8 cellular contexts compared by ENCODE assay signal in genomic region chr19:2610637-2611482, GRCh38.
DNase-seq lines count a peak whose midpoint lies in the region; ATAC-seq and TF ChIP-seq lines count a peak whose summit lies in the region.

No MANE protein-coding gene starts in this region.

- peak; percentile 40 for ATAC-seq in GM21825 (IDR thresholded peaks at IDR 0.05; ENCODE audit: unreplicated experiment)
- ATAC-seq in HG02885 (IDR thresholded peaks at IDR 0.05; ENCODE audit: poor library complexity, unreplicated experiment) = no peak

- TF ChIP-seq POLR2A in breast epithelium (IDR thresholded peaks at IDR 0.05) = no peak

- H3K4me3 ChIP-seq in WERI-Rb-1 (ENCODE audit: low read depth, low read length) = peak overlapping the region; percentile 28
- peak overlapping the region; percentile 28 to 71 (median 48) for H3K4me3 ChIP-seq in breast epithelium

- peaks cover 0 to 3% of the 10 kb centered on the region in 2 donors for H3K4me1 ChIP-seq in breast epithelium

- H3K36me3 ChIP-seq in WERI-Rb-1 = no peaks in the 10 kb centered on the region
- H3K36me3 ChIP-seq in breast epithelium = no peaks in the 10 kb centered on the region

- H3K9me3 ChIP-seq in WERI-Rb-1 (ENCODE audit: severe bottlenecking) (peaks cover 6% of the 10 kb centered on the region), breast epithelium (peaks cover 0 to 4% of the 10 kb centered on the region in 2 donors)

- DNase-seq in DMS 273 treated with DMSO at 0.1 percent for 48 hours (lab: John Stamatoyannopoulos, UW) (peak; percentile 22), NCI-H1105 (lab: John Stamatoyannopoulos, UW) (peak; percentile 79), WERI-Rb-1 (peak; percentile 92), breast epithelium (ENCODE audit: low spot score in 2 of 2) (peak; percentile 89 to 96), inferior parietal cortex (ENCODE audit: extremely low spot score) (peak; percentile 90), smooth muscle cell of the brain vasculature (ENCODE audit: low read depth, low spot score) (peak; percentile 62)

- H3K27ac ChIP-seq in WERI-Rb-1 (no peak overlapping the region), breast epithelium (peak overlapping the region; percentile 86 to 88)

- peak; percentile 99 for TF ChIP-seq CTCF in WERI-Rb-1 (IDR thresholded peaks at IDR 0.05; ENCODE audit: low read depth, low read length)
- TF ChIP-seq CTCF in breast epithelium (IDR thresholded peaks at IDR 0.05) = peak; percentile 95 to 99 (median 97)

- H3K27me3 ChIP-seq in WERI-Rb-1 (ENCODE audit: insufficient read depth, low read depth, severe bottlenecking) = no peaks in the 10 kb centered on the region
- no peaks in the 10 kb centered on the region for H3K27me3 ChIP-seq in breast epithelium

- intact Hi-C loops in breast epithelium (cut with DNase I; ENCODE audit: low total_unique reads) = no loop called here

Comparison
In these comparisons a context has a peak if more than half of its experiments do, and no peak if none do; other contexts are left out.
1. DNase-seq: peak in every context shown above with its lines; median percentile 92 in breast epithelium; 92 in WERI-Rb-1; 90 in inferior parietal cortex; 79 in NCI-H1105; 62 in smooth muscle cell of the brain vasculature; 22 in DMS 273 treated with DMSO at 0.1 percent for 48 hours.